In the genomic region with DNA sequence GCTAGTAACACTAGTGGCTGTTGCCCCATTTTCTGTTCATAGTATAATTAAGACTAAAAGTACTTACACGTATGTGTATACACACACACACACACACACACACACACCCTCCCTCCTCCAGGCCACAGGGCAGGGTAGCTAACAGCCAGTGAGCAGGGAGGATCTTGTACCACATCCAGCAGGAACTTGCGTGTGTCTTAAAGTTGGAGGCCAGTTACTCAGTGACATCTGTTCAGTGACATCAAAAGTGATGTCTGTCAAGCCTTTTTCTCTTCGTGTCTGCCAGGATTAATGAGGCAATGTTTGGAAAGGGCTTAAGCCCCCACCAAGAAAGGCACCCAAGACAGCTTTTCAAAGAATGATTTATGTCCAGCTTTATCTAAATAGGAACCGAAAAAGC, we compare ENCODE assay signal across 8 cellular contexts.
DNase-seq lines count a peak whose midpoint lies in the region; ATAC-seq and TF ChIP-seq lines count a peak whose summit lies in the region.

No MANE protein-coding gene starts in this region.

- peaks cover 40% of the 10 kb centered on the region for H3K4me1 ChIP-seq in mononuclear cell (ENCODE audit: insufficient read depth, low read length)

- no peak for ATAC-seq in GM21528 (IDR thresholded peaks at IDR 0.05; ENCODE audit: low FRiP score, unreplicated experiment)

- CTCF ChIA-PET in AG04449 (lab: Yijun Ruan, JAX): no interaction called here

- no peaks in the 10 kb centered on the region for H3K9me3 ChIP-seq in mononuclear cell (ENCODE audit: low read depth, low read length)

- H3K4me3 ChIP-seq in AG04449 (ENCODE audit: low read depth, low read length) (peak overlapping the region; percentile 59), choroid plexus epithelial cell (ENCODE audit: low read depth, low read length) (peak overlapping the region; percentile 61), mononuclear cell (ENCODE audit: low read length) (peak overlapping the region; percentile 50)

- no peak for TF ChIP-seq CTCF in AG04449 (IDR thresholded peaks at IDR 0.05; ENCODE audit: insufficient read depth, low read length, missing control alignments)
- TF ChIP-seq CTCF in choroid plexus epithelial cell (conservative IDR thresholded peaks at IDR 0.05; ENCODE audit: low read depth, low read length): no peak

- no peaks in the 10 kb centered on the region for H3K27me3 ChIP-seq in mononuclear cell (ENCODE audit: insufficient read depth, low read length)

- POLR2A ChIA-PET in AG04449 (lab: Yijun Ruan, JAX): interaction anchor here (0.8 kb wide), 1 partner anchor 9 kb away, joined by 5 read pairs; no protein-coding TSS in a partner anchor

- peak; percentile 21 for DNase-seq in AG04449 (ENCODE audit: low read depth, low spot score)
- peak; percentile 89 for DNase-seq in MV-4-11 (lab: John Stamatoyannopoulos, UW)
- peak; percentile 62 for DNase-seq in choroid plexus epithelial cell (ENCODE audit: low read depth)
- no peak for DNase-seq in activated CD8-positive, alpha-beta memory T cell treated with anti-CD3 and anti-CD28 coated beads for 24 hours
- DNase-seq in activated CD8-positive, alpha-beta memory T cell treated with anti-CD3 and anti-CD28 coated beads, Interleukin-2, amount 50 U/mL, for 48 hours: no peak
- no peak for DNase-seq in activated gamma-delta T cell (lab: John Stamatoyannopoulos, UW)

Comparison
In these comparisons a context has a peak if more than half of its experiments do, and no peak if none do; other contexts are left out.
1. DNase-seq: peak in AG04449 (single experiment), MV-4-11 (single experiment) and choroid plexus epithelial cell (single experiment); none in activated CD8-positive, alpha-beta memory T cell treated with anti-CD3 and anti-CD28 coated beads for 24 hours (single experiment), activated CD8-positive, alpha-beta memory T cell treated with anti-CD3 and anti-CD28 coated beads, Interleukin-2, amount 50 U/mL, for 48 hours (single experiment) and activated gamma-delta T cell (single experiment).
2. Peak in every context shown above with its lines, with median percentiles within 50 percentile points of each other: H3K4me3 ChIP-seq.